ENCODE assay signal across 10 cellular contexts in genomic region chr17:83155128-83156081, GRCh38.
A peak's percentile ranks its signal among the peaks of the same experiment; 100 is the strongest.
DNase-seq lines count a peak whose midpoint lies in the region; ATAC-seq and TF ChIP-seq lines count a peak whose summit lies in the region.
"Had no signal": no experiment of that assay in that cellular context is flagged by ENCODE, and none has a peak within 500 bp of the region (broad histone marks: within the 10 kb centered on the region; RNA-seq: fewer than 3 reads in every experiment).

No MANE protein-coding gene starts in this region.

- POLR2A ChIA-PET in PC-9 (lab: Charles Lee; ENCODE audit: unreplicated experiment): interaction anchor here (0.6 kb wide), 1 partner anchor 30 kb away, joined by 5 read pairs; no protein-coding TSS in a partner anchor

- H3K79me2 ChIP-seq in PC-9 (ENCODE audit: low read depth) (no peaks in the 10 kb centered on the region), fibroblast of lung (ENCODE audit: control insufficient read depth, insufficient read depth, low read length) (no peaks in the 10 kb centered on the region)

- no peaks in the 10 kb centered on the region for H3K9me2 ChIP-seq in PC-9 (ENCODE audit: insufficient read depth)

- H3K27ac ChIP-seq in PC-9 (0 out of 2 replicates have a peak overlapping the region, but pooled peaks have one; percentile 26), fibroblast of lung (ENCODE audit: insufficient read depth, low read length) (peak overlapping the region; percentile 32)
- H3K27ac ChIP-seq: cardiac muscle cell had no signal

- DNase-seq in EH (ENCODE audit: low read depth): peak; percentile 98
- DNase-seq in PC-9: peak; percentile 79 to 80
- DNase-seq in fibroblast of lung (ENCODE audit: low read depth in 2 of 2): peak; percentile 16 to 19
- DNase-seq in sciatic nerve (ENCODE audit: low spot score): peak; percentile 68
- DNase-seq in hepatic stellate cell (ENCODE audit: low spot score): no peak
- DNase-seq in NCI-H774 (lab: John Stamatoyannopoulos, UW): no peak
- no peak for DNase-seq in activated CD4-positive, alpha-beta T cell treated with anti-CD3 and anti-CD28 coated beads for 1 hour
- DNase-seq: SHP77 treated with DMSO at 0.1 percent for 48 hours had no signal

- ATAC-seq in sciatic nerve: peak; percentile 68
- ATAC-seq in HG02623 (IDR thresholded peaks at IDR 0.05; ENCODE audit: unreplicated experiment): no peak

- no peak overlapping the region for H3K9ac ChIP-seq in fibroblast of lung (ENCODE audit: insufficient read depth, low read length)

- H3K9me3 ChIP-seq in PC-9 (ENCODE audit: insufficient read depth, low read depth) (no peaks in the 10 kb centered on the region), fibroblast of lung (ENCODE audit: control insufficient read depth, insufficient read depth, low read depth, low read length) (no peaks in the 10 kb centered on the region)

- no peaks in the 10 kb centered on the region for H3K27me3 ChIP-seq in PC-9 (ENCODE audit: insufficient read depth, low read depth)
- peaks cover 5% of the 10 kb centered on the region for H3K27me3 ChIP-seq in fibroblast of lung (ENCODE audit: control insufficient read depth, insufficient read depth, low read length)
- H3K27me3 ChIP-seq: cardiac muscle cell had no signal

- H3K4me1 ChIP-seq in PC-9 (replicated peaks; ENCODE audit: insufficient read depth) (peaks cover 16% of the 10 kb centered on the region), fibroblast of lung (ENCODE audit: control insufficient read depth, extremely low read depth, insufficient read depth, low read length) (peaks cover 6% of the 10 kb centered on the region)

- TF ChIP-seq CTCF in PC-9 (conservative IDR thresholded peaks at IDR 0.05): no peak
- no peak for TF ChIP-seq CTCF in fibroblast of lung (conservative IDR thresholded peaks at IDR 0.05 in 1 of 2, IDR thresholded peaks at IDR 0.05 in 1 of 2; ENCODE audit: low read depth in 1 of 2, low read length in 2 of 2)

- H3K36me3 ChIP-seq in PC-9 (ENCODE audit: low read depth) (no peaks in the 10 kb centered on the region), fibroblast of lung (ENCODE audit: control insufficient read depth, insufficient read depth, low read length) (no peaks in the 10 kb centered on the region)
- H3K36me3 ChIP-seq: cardiac muscle cell had no signal

- H3K4me3 ChIP-seq in PC-9: peak overlapping the region; percentile 38; the same call in 1 of the 2 replicates
- no peak overlapping the region for H3K4me3 ChIP-seq in fibroblast of lung (replicated peaks in 1 of 4; ENCODE audit: control extremely low read depth in 1 of 4, insufficient read depth in 1 of 4, low read depth in 3 of 4, low read length in 4 of 4)
- H3K4me3 ChIP-seq: cardiac muscle cell had no signal

- H2AFZ ChIP-seq in PC-9 (peak overlapping the region; percentile 78), fibroblast of lung (ENCODE audit: low read length) (no peak overlapping the region)

- intact Hi-C loops in PC-9 (cut with micrococcal nuclease; ENCODE audit: unreplicated experiment) (no loop called here), sciatic nerve (cut with DNase I) (no loop called here)

- BruUV-seq in PC-9 (replicated peaks; lab: Mats Ljungman, UMichigan): no TSS peak

- H4K20me1 ChIP-seq in PC-9 (ENCODE audit: insufficient read depth) (no peaks in the 10 kb centered on the region), fibroblast of lung (ENCODE audit: control insufficient read depth, extremely low read depth, insufficient read depth, low read length) (no peaks in the 10 kb centered on the region)

- peak overlapping the region; percentile 68 for H3K4me2 ChIP-seq in PC-9
- no peak overlapping the region for H3K4me2 ChIP-seq in fibroblast of lung (ENCODE audit: extremely low read depth, insufficient read depth, low read length)

- H3F3A ChIP-seq in PC-9 (ENCODE audit: insufficient read depth, low read depth): no peaks in the 10 kb centered on the region; the same call in 1 of the 2 replicates

- CTCF ChIA-PET in PC-9 (lab: Charles Lee): no interaction called here

Comparison
In these comparisons a context has a peak if more than half of its experiments do, and no peak if none do; other contexts are left out.
1. DNase-seq: peak in EH (single experiment), PC-9 (2 of 2), fibroblast of lung (2 of 2) and sciatic nerve (single experiment); none in hepatic stellate cell (single experiment), NCI-H774 (single experiment) and activated CD4-positive, alpha-beta T cell treated with anti-CD3 and anti-CD28 coated beads for 1 hour (single experiment).